ENCODE assay signal across 1 cellular context in the genomic region with DNA sequence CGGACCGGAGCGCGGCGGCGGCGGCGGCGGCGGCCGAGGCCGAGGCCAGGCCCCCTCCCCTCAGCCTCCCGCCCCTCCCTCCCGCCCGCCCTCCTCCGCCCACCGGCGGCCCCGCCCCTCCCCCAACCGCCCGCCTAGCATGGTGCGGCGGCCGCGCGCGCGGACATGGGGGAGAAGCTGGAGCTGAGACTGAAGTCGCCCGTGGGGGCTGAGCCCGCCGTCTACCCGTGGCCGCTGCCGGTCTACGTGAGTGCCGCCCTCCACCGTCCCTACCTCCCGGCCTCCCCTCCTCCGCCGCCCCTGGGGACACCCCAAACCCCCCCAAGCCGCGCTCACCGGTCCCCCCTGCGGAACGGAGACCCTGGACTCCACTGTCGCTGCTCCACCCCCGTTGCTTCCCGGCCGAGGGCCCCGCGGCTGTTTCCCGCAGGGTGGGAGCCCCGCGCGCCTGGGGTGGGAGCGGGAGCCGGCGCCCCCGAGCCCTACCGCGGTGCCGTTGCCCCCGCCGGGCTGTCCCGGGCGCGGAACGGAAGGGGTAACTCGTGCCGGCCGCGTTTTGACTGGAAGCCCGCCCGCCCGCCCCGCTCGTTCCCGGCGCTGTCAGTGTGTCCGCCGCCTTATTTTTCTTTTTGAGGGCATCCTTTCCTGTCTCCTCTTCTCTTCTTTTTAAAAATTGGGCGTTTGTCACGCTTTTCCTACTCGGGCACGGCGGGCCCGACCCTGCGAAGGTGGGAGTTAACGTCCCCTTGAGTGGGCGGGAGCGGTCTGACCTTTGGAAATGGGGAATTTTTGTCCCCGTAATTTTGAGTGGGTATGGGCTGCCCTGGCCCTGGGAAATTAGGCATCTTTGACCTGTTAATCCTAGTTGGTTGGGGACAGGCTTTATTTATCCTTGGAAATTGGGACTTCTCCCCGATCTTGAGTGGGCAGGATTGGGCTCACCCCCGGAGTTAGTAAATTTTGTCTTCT.
A peak's percentile ranks its signal among the peaks of the same experiment; 100 is the strongest.
TF ChIP-seq lines count a peak whose summit lies in the region.

No MANE protein-coding gene starts in this region.

TF ChIP-seq in HEK293, 187 proteins besides CTCF, POLR2A, EP300 and RAD21 (continued from another document):
- TF ChIP-seq, protein P1, sequence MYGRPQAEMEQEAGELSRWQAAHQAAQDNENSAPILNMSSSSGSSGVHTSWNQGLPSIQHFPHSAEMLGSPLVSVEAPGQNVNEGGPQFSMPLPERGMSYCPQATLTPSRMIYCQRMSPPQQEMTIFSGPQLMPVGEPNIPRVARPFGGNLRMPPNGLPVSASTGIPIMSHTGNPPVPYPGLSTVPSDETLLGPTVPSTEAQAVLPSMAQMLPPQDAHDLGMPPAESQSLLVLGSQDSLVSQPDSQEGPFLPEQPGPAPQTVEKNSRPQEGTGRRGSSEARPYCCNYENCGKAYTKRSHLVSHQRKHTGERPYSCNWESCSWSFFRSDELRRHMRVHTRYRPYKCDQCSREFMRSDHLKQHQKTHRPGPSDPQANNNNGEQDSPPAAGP (tag by site-specific recombination; IDR thresholded peaks at IDR 0.05): peak; percentile 19; the same call in 1 of the 2 replicates
- TF ChIP-seq ZNF600 (tag by site-specific recombination; IDR thresholded peaks at IDR 0.05): peak; percentile 10; the same call in 1 of the 2 replicates
- no peak for TF ChIP-seq ZNF350 (tag by site-specific recombination; IDR thresholded peaks at IDR 0.05)
- TF ChIP-seq, protein P2, sequence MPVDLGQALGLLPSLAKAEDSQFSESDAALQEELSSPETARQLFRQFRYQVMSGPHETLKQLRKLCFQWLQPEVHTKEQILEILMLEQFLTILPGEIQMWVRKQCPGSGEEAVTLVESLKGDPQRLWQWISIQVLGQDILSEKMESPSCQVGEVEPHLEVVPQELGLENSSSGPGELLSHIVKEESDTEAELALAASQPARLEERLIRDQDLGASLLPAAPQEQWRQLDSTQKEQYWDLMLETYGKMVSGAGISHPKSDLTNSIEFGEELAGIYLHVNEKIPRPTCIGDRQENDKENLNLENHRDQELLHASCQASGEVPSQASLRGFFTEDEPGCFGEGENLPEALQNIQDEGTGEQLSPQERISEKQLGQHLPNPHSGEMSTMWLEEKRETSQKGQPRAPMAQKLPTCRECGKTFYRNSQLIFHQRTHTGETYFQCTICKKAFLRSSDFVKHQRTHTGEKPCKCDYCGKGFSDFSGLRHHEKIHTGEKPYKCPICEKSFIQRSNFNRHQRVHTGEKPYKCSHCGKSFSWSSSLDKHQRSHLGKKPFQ (tag by site-specific recombination; IDR thresholded peaks at IDR 0.05): no peak
- TF ChIP-seq, protein P3, sequence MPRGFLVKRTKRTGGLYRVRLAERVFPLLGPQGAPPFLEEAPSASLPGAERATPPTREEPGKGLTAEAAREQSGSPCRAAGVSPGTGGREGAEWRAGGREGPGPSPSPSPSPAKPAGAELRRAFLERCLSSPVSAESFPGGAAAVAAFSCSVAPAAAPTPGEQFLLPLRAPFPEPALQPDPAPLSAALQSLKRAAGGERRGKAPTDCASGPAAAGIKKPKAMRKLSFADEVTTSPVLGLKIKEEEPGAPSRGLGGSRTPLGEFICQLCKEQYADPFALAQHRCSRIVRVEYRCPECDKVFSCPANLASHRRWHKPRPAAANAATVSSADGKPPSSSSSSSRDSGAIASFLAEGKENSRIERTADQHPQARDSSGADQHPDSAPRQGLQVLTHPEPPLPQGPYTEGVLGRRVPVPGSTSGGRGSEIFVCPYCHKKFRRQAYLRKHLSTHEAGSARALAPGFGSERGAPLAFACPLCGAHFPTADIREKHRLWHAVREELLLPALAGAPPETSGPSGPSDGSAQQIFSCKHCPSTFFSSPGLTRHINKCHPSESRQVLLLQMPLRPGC (tag by site-specific recombination; IDR thresholded peaks at IDR 0.05): 0 out of 2 replicates have a peak, but pooled peaks have one; percentile 23
- TF ChIP-seq SP2 (tag by site-specific recombination; IDR thresholded peaks at IDR 0.05): peak; percentile 60
- no peak for TF ChIP-seq ZNF621 (tag by site-specific recombination; IDR thresholded peaks at IDR 0.05)
- TF ChIP-seq, protein P4, sequence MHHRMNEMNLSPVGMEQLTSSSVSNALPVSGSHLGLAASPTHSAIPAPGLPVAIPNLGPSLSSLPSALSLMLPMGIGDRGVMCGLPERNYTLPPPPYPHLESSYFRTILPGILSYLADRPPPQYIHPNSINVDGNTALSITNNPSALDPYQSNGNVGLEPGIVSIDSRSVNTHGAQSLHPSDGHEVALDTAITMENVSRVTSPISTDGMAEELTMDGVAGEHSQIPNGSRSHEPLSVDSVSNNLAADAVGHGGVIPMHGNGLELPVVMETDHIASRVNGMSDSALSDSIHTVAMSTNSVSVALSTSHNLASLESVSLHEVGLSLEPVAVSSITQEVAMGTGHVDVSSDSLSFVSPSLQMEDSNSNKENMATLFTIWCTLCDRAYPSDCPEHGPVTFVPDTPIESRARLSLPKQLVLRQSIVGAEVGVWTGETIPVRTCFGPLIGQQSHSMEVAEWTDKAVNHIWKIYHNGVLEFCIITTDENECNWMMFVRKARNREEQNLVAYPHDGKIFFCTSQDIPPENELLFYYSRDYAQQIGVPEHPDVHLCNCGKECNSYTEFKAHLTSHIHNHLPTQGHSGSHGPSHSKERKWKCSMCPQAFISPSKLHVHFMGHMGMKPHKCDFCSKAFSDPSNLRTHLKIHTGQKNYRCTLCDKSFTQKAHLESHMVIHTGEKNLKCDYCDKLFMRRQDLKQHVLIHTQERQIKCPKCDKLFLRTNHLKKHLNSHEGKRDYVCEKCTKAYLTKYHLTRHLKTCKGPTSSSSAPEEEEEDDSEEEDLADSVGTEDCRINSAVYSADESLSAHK (tag by site-specific recombination; IDR thresholded peaks at IDR 0.05): 0 out of 2 replicates have a peak, but pooled peaks have one; percentile 42
- peak; percentile 90 for TF ChIP-seq GLIS2 (tag by site-specific recombination; IDR thresholded peaks at IDR 0.05)
- 0 out of 2 replicates have a peak, but pooled peaks have one; percentile 47 for TF ChIP-seq ZBTB7A (tag by site-specific recombination; IDR thresholded peaks at IDR 0.05; ENCODE audit: low read depth)
- TF ChIP-seq ZXDB (tag by site-specific recombination; IDR thresholded peaks at IDR 0.05): peak; percentile 47
- TF ChIP-seq ZFP3 (tag by site-specific recombination; IDR thresholded peaks at IDR 0.05; ENCODE audit: low read depth): no peak
- TF ChIP-seq ZBTB8A (tag by site-specific recombination; IDR thresholded peaks at IDR 0.05): peak; percentile 63
- TF ChIP-seq GLIS1 (tag by site-specific recombination; IDR thresholded peaks at IDR 0.05): peak; percentile 86
- peak; percentile 39 for TF ChIP-seq ZNF76 (tag by site-specific recombination; IDR thresholded peaks at IDR 0.05; ENCODE audit: borderline replicate concordance, low read depth)
- TF ChIP-seq ZNF292 (tag by site-specific recombination; IDR thresholded peaks at IDR 0.05; ENCODE audit: borderline replicate concordance, low read depth): no peak
